14 cellular contexts compared by ENCODE assay signal in the genomic region with DNA sequence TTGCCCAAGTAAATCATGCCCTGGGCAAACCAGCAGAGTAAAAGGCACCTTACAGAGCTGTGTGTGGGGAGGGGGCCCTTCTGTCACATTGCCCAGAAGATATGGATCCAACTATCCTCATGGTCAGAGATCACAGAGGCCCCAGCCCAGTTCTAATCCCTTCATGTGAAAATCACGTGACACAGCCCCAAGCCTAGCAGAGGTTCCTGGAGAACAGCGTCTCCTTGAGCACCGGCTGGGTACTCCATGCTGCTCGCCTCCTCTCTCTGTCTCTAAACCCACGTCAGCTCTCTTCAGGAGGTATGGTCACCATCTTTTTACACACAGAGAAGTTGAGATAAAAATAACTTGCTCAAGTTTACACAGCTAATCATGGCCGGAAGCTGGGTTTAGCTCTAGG.
DNase-seq lines count a peak whose midpoint lies in the region; FAIRE-seq and TF ChIP-seq lines count a peak whose summit lies in the region.
"Had no signal": no experiment of that assay in that cellular context is flagged by ENCODE, and none has a peak within 500 bp of the region (broad histone marks: within the 10 kb centered on the region; RNA-seq: fewer than 3 reads in every experiment).

No MANE protein-coding gene starts in this region.

- CTCF ChIA-PET in H1 (lab: Charles Lee; ENCODE audit: partially characterized antibody) = interaction anchor here (0.6 to 2.4 kb wide), 10 partner anchors 11 to 977 kb away, joined by 3 to 11 read pairs (median 3); no protein-coding TSS in a partner anchor

- H3K79me2 ChIP-seq in H9 (ENCODE audit: insufficient read depth, low read length) = no peaks in the 10 kb centered on the region
- H3K79me2 ChIP-seq in H1 (ENCODE audit: control insufficient read depth in 1 of 2, insufficient read depth in 2 of 2, low read length in 2 of 2) = no peaks in the 10 kb centered on the region

- H2BK20ac ChIP-seq in H9 (ENCODE audit: low read depth, low read length, poor library complexity, severe bottlenecking) (no peak overlapping the region), H1 (ENCODE audit: low read length) (no peak overlapping the region)

- H3K27ac ChIP-seq in H9 (ENCODE audit: insufficient read length, low read depth, low read length) (no peak overlapping the region), WERI-Rb-1 (no peak overlapping the region), H1 (ENCODE audit: low read depth, low read length) (no peak overlapping the region), prostate gland (peak overlapping the region; percentile 59 to 74)

- H2AFZ ChIP-seq in H9 (ENCODE audit: low read length) (no peak overlapping the region), H1 (ENCODE audit: low read length) (no peak overlapping the region)
- H2AFZ ChIP-seq: PC-9 had no signal

- peaks cover 18 to 22% of the 10 kb centered on the region in 2 experiments for H3K4me1 Mint-ChIP-seq in H9
- H3K4me1 Mint-ChIP-seq in activated T-helper 2 cell treated with anti-CD3 and anti-CD28 coated beads, Interferon-gamma antibody, Interleukin-2, Interleukin-4, amounts not matched to agents 10 μg/mL and 5 μg/mL and 100 μg/mL, durations not matched to agents 14 hours and 24 hours and 36 hours (ENCODE audit: low read depth) = no peaks in the 10 kb centered on the region

- H2BK15ac ChIP-seq in H9 (ENCODE audit: low read depth, low read length) (no peak overlapping the region), H1 (ENCODE audit: low read length) (no peak overlapping the region)

- peaks cover 9% of the 10 kb centered on the region for H3K27me3 Mint-ChIP-seq in H9 (ENCODE audit: low read depth)
- H3K27me3 Mint-ChIP-seq in activated T-helper 2 cell treated with anti-CD3 and anti-CD28 coated beads, Interferon-gamma antibody, Interleukin-2, Interleukin-4, amounts not matched to agents 10 μg/mL and 5 μg/mL and 100 μg/mL, durations not matched to agents 14 hours and 24 hours and 36 hours (ENCODE audit: low read depth) = peaks cover 18% of the 10 kb centered on the region

- peaks cover 0 to 5% (median 2%) of the 10 kb centered on the region in 3 experiments; a peak in 2 of 7 replicates for H3K36me3 Mint-ChIP-seq in H9 (ENCODE audit: insufficient read depth in 1 of 3, low read depth in 3 of 3)
- H3K36me3 Mint-ChIP-seq in activated T-helper 2 cell treated with anti-CD3 and anti-CD28 coated beads, Interferon-gamma antibody, Interleukin-2, Interleukin-4, amounts not matched to agents 10 μg/mL and 5 μg/mL and 100 μg/mL, durations not matched to agents 14 hours and 24 hours and 36 hours (ENCODE audit: low read depth) = no peaks in the 10 kb centered on the region
- H3K36me3 Mint-ChIP-seq: CD8-positive, alpha-beta memory T cell had no signal

- H3K79me1 ChIP-seq in H9 (ENCODE audit: insufficient read depth, low read depth, low read length, poor library complexity, severe bottlenecking) (no peaks in the 10 kb centered on the region), H1 (ENCODE audit: low read depth, low read length) (no peaks in the 10 kb centered on the region)

- no peak overlapping the region for H3T11ph ChIP-seq in H9 (ENCODE audit: low read length)

- no peak for DNase-seq in H9
- DNase-seq in WERI-Rb-1 = no peak
- DNase-seq in H1 (ENCODE audit: low read depth in 1 of 2, low spot score in 2 of 2) = no peak
- DNase-seq in prostate gland (ENCODE audit: low spot score) = no peak
- DNase-seq in activated CD4-positive, CD25-positive, alpha-beta regulatory T cell (lab: John Stamatoyannopoulos, UW) = no peak
- DNase-seq in ecto neural progenitor cell (ENCODE audit: low spot score) = no peak
- DNase-seq in hippocampal formation (lab: John Stamatoyannopoulos, UW) = no peak
- no peak for DNase-seq in activated T-helper 2 cell treated with anti-CD3 and anti-CD28 coated beads, Interferon-gamma antibody, Interleukin-2, Interleukin-4, amounts not matched to agents 10 μg/mL and 5 μg/mL and 100 μg/mL, durations not matched to agents 14 hours and 24 hours and 36 hours (ENCODE audit: low spot score)
- DNase-seq: CD8-positive, alpha-beta memory T cell; EL; NCI-H1048; NCI-H1694 treated with DMSO at 0.1 percent for 48 hours; PC-9; SK-N-SH had no signal

- POLR2A ChIA-PET in H1 (lab: Charles Lee; ENCODE audit: partially characterized antibody) = no interaction called here

- no peaks in the 10 kb centered on the region for H3K27me3 ChIP-seq in H9 (ENCODE audit: insufficient read depth, low read length)
- H3K27me3 ChIP-seq in WERI-Rb-1 (ENCODE audit: insufficient read depth, low read depth, severe bottlenecking) = no peaks in the 10 kb centered on the region
- H3K27me3 ChIP-seq in H1 (replicated peaks in 1 of 4; ENCODE audit: control insufficient read depth in 3 of 4, extremely low read depth in 1 of 4, insufficient read depth in 3 of 4, low read length in 3 of 4) = 0 out of 7 replicates have a peak, but pooled peaks cover 0 to 3% (median 0%) of the 10 kb centered on the region in 4 experiments
- H3K27me3 ChIP-seq in prostate gland (replicated peaks; ENCODE audit: insufficient read depth) = no peaks in the 10 kb centered on the region

- H2BK12ac ChIP-seq in H9 (ENCODE audit: insufficient read length, low read depth, low read length) = no peak overlapping the region
- no peak overlapping the region for H2BK12ac ChIP-seq in H1 (ENCODE audit: low read depth, low read length)

- no peak overlapping the region for H3K27ac Mint-ChIP-seq in H9
- no peak overlapping the region for H3K27ac Mint-ChIP-seq in activated T-helper 2 cell treated with anti-CD3 and anti-CD28 coated beads, Interferon-gamma antibody, Interleukin-2, Interleukin-4, amounts not matched to agents 10 μg/mL and 5 μg/mL and 100 μg/mL, durations not matched to agents 14 hours and 24 hours and 36 hours

- TF ChIP-seq POLR2A in H1 (IDR thresholded peaks at IDR 0.05; ENCODE audit: control extremely low read depth in 1 of 2, low read depth in 2 of 2, low read length in 2 of 2) = no peak
- TF ChIP-seq POLR2A in prostate gland (IDR thresholded peaks at IDR 0.05) = no peak

- no peak overlapping the region for H3K4me3 Mint-ChIP-seq in H9
- no peak overlapping the region for H3K4me3 Mint-ChIP-seq in activated T-helper 2 cell treated with anti-CD3 and anti-CD28 coated beads, Interferon-gamma antibody, Interleukin-2, Interleukin-4, amounts not matched to agents 10 μg/mL and 5 μg/mL and 100 μg/mL, durations not matched to agents 14 hours and 24 hours and 36 hours (ENCODE audit: low read depth)
- H3K4me3 Mint-ChIP-seq: CD8-positive, alpha-beta memory T cell had no signal

- H3K23ac ChIP-seq in H9 (ENCODE audit: insufficient read length, low read depth, low read length) (no peak overlapping the region), H1 (ENCODE audit: insufficient read length) (no peak overlapping the region)

- no peak overlapping the region for H3K4me2 ChIP-seq in H9 (ENCODE audit: insufficient read depth, insufficient read length, low read length)
- H3K4me2 ChIP-seq in H1 (ENCODE audit: insufficient read depth in 1 of 2, low read depth in 2 of 2, low read length in 2 of 2) = no peak overlapping the region
- H3K4me2 ChIP-seq: SK-N-SH had no signal

- H2AK5ac ChIP-seq in H9 (ENCODE audit: insufficient read length, low read length) (no peak overlapping the region), H1 (ENCODE audit: low read depth, low read length) (no peak overlapping the region)

- intact Hi-C loops in prostate gland (cut with DNase I) = no loop called here
- intact Hi-C loops in activated T-helper 2 cell treated with anti-CD3 and anti-CD28 coated beads, Interferon-gamma antibody, Interleukin-2, Interleukin-4, amounts not matched to agents 10 μg/mL and 5 μg/mL and 100 μg/mL, durations not matched to agents 14 hours and 24 hours and 36 hours (cut with micrococcal nuclease) = no loop called here

- no peak for FAIRE-seq in H1 (lab: Jason Lieb, UNC)

- no peak overlapping the region for H4K5ac ChIP-seq in H9 (ENCODE audit: insufficient read length, low read depth, low read length)
- no peak overlapping the region for H4K5ac ChIP-seq in H1 (ENCODE audit: insufficient read length, low read depth, low read length)

- H3K4ac ChIP-seq in H9 (ENCODE audit: low read depth, low read length) (no peak overlapping the region), H1 (replicated peaks; ENCODE audit: insufficient read length, low read depth, low read length) (no peak overlapping the region)

- peak; percentile 62 to 70 for TF ChIP-seq RAD21 in H1 (IDR thresholded peaks at IDR 0.05 in 1 of 2, conservative IDR thresholded peaks at IDR 0.05 in 1 of 2; ENCODE audit: low read depth in 2 of 2, low read length in 2 of 2)

- H3K9me3 Mint-ChIP-seq in H9 = peaks cover 3 to 4% of the 10 kb centered on the region in 2 experiments; a peak in 2 of 5 replicates
- H3K9me3 Mint-ChIP-seq in activated T-helper 2 cell treated with anti-CD3 and anti-CD28 coated beads, Interferon-gamma antibody, Interleukin-2, Interleukin-4, amounts not matched to agents 10 μg/mL and 5 μg/mL and 100 μg/mL, durations not matched to agents 14 hours and 24 hours and 36 hours = no peaks in the 10 kb centered on the region
- H3K9me3 Mint-ChIP-seq: CD8-positive, alpha-beta memory T cell had no signal

- H4K8ac ChIP-seq in H9 (replicated peaks; ENCODE audit: insufficient read length, low read depth, low read length) = no peak overlapping the region
- no peak overlapping the region for H4K8ac ChIP-seq in H1 (ENCODE audit: extremely low read depth, insufficient read depth, low read length)

- H4K20me1 ChIP-seq in H9 (ENCODE audit: control insufficient read depth, insufficient read depth, insufficient read length) = no peaks in the 10 kb centered on the region
- H4K20me1 ChIP-seq in H1 (replicated peaks in 1 of 2; ENCODE audit: control insufficient read depth in 1 of 2, insufficient read depth in 2 of 2, low read length in 2 of 2) = no peaks in the 10 kb centered on the region

- H3K4me3 ChIP-seq in WERI-Rb-1 (ENCODE audit: low read depth, low read length) (no peak overlapping the region), H1 (ENCODE audit: extremely low read depth in 1 of 4, insufficient read depth in 2 of 4, low read depth in 3 of 4, low read length in 4 of 4) (no peak overlapping the region), prostate gland (no peak overlapping the region)
- H3K4me3 ChIP-seq: PC-9 had no signal

- H4K91ac ChIP-seq in H9 (ENCODE audit: insufficient read length, low read depth, low read length) = no peak overlapping the region
- no peak overlapping the region for H4K91ac ChIP-seq in H1 (replicated peaks; ENCODE audit: insufficient read length, low read length)

- H3K9ac ChIP-seq in H9 (ENCODE audit: extremely low read depth, insufficient read length, low read length) (no peak overlapping the region), H1 (replicated peaks in 1 of 4; ENCODE audit: extremely low read depth in 1 of 4, low read depth in 3 of 4, low read length in 3 of 4) (no peak overlapping the region)
- H3K9ac ChIP-seq: SK-N-SH had no signal

- H3K36me3 ChIP-seq in WERI-Rb-1 = no peaks in the 10 kb centered on the region
- H3K36me3 ChIP-seq in H1 (ENCODE audit: control insufficient read depth in 2 of 4, insufficient read depth in 4 of 4, low read length in 3 of 4) = no peaks in the 10 kb centered on the region
- no peaks in the 10 kb centered on the region for H3K36me3 ChIP-seq in prostate gland

- no peak overlapping the region for H3K18ac ChIP-seq in H9 (ENCODE audit: insufficient read length, low read depth, low read length)
- H3K18ac ChIP-seq in H1 (ENCODE audit: extremely low read depth, low read length) = no peak overlapping the region

- no peak for TF ChIP-seq EP300 in H1 (IDR thresholded peaks at IDR 0.05; ENCODE audit: borderline replicate concordance in 1 of 2, low read depth in 2 of 2, low read length in 2 of 2)

- H2BK120ac ChIP-seq in H9 (ENCODE audit: low read depth, low read length, poor library complexity, severe bottlenecking) (no peak overlapping the region), H1 (replicated peaks; ENCODE audit: low read depth, low read length) (no peak overlapping the region)

- TF ChIP-seq CTCF in H9 (conservative IDR thresholded peaks at IDR 0.05) (peak; percentile 49), WERI-Rb-1 (IDR thresholded peaks at IDR 0.05; ENCODE audit: low read depth, low read length) (peak; percentile 37; the same call in 1 of the 2 replicates), H1 (IDR thresholded peaks at IDR 0.05; ENCODE audit: control extremely low read depth in 1 of 3, insufficient read depth in 1 of 3, low read depth in 1 of 3, low read length in 3 of 3) (peak; percentile 33 to 62 (median 57); a peak in 3 of 4 replicates), prostate gland (IDR thresholded peaks at IDR 0.05) (no peak)

- H3K14ac ChIP-seq in H9 (ENCODE audit: insufficient read depth, low read length) = no peak overlapping the region
- H3K14ac ChIP-seq in H1 (ENCODE audit: insufficient read length) = no peak overlapping the region

- H3K9me3 ChIP-seq in H9 (ENCODE audit: control insufficient read depth, low read depth, low read length) (no peaks in the 10 kb centered on the region), WERI-Rb-1 (ENCODE audit: severe bottlenecking) (no peaks in the 10 kb centered on the region), H1 (ENCODE audit: insufficient read depth in 2 of 2, low read depth in 1 of 2, low read length in 1 of 2) (no peaks in the 10 kb centered on the region), prostate gland (no peaks in the 10 kb centered on the region)
- H3K9me3 ChIP-seq: SK-N-SH had no signal

- H3K4me1 ChIP-seq in H9 (ENCODE audit: insufficient read depth, low read length) (no peaks in the 10 kb centered on the region), H1 (replicated peaks in 1 of 4; ENCODE audit: control insufficient read depth in 3 of 4, insufficient read depth in 4 of 4, low read length in 3 of 4) (peaks cover 0 to 7% (median 6%) of the 10 kb centered on the region in 4 experiments; a peak in 5 of 7 replicates), prostate gland (replicated peaks) (peaks cover 17% of the 10 kb centered on the region)

- H3K23me2 ChIP-seq in H9 (ENCODE audit: insufficient read length, low read depth, low read length, poor library complexity, severe bottlenecking) (no peaks in the 10 kb centered on the region), H1 (ENCODE audit: low read depth, low read length) (peaks cover 3% of the 10 kb centered on the region; the same call in 1 of the 2 replicates)

- H2BK5ac ChIP-seq in H9 (ENCODE audit: insufficient read length, low read length) = no peak overlapping the region
- no peak overlapping the region for H2BK5ac ChIP-seq in H1 (ENCODE audit: low read depth, low read length)

- H3K56ac ChIP-seq in H9 (ENCODE audit: insufficient read length, low read depth, low read length) (no peak overlapping the region), H1 (replicated peaks; ENCODE audit: insufficient read length, low read depth, low read length) (no peak overlapping the region)

- WGBS in H9 (ENCODE audit: extremely low coverage, insufficient read length, low lambda C conversion rate) = no CpG with 5 or more reads among the region's 6 CpGs
- 84% methylated on average over 6 of the region's 6 CpGs; no CpG with 5 or more reads in 1 of the 2 experiments for WGBS in H1 (ENCODE audit: extremely low coverage in 1 of 2, insufficient coverage in 1 of 2, insufficient read length in 1 of 2, insufficient replicate concordance in 2 of 2, low coverage in 1 of 2, low lambda C conversion rate in 2 of 2, missing lambda C conversion rate in 1 of 2), 2 experiments
- WGBS in prostate gland = 97% methylated on average over 6 of the region's 6 CpGs

Comparison
In these comparisons a context has a peak if more than half of its experiments do, and no peak if none do; other contexts are left out.
1. H3K27ac ChIP-seq: peak in prostate gland (2 of 2); none in H9 (single experiment), WERI-Rb-1 (single experiment) and H1 (single experiment).
2. CTCF ChIP-seq: peak in H9 (single experiment), WERI-Rb-1 (single experiment) and H1 (3 of 3); none in prostate gland (0 of 4).